In the genomic region with DNA sequence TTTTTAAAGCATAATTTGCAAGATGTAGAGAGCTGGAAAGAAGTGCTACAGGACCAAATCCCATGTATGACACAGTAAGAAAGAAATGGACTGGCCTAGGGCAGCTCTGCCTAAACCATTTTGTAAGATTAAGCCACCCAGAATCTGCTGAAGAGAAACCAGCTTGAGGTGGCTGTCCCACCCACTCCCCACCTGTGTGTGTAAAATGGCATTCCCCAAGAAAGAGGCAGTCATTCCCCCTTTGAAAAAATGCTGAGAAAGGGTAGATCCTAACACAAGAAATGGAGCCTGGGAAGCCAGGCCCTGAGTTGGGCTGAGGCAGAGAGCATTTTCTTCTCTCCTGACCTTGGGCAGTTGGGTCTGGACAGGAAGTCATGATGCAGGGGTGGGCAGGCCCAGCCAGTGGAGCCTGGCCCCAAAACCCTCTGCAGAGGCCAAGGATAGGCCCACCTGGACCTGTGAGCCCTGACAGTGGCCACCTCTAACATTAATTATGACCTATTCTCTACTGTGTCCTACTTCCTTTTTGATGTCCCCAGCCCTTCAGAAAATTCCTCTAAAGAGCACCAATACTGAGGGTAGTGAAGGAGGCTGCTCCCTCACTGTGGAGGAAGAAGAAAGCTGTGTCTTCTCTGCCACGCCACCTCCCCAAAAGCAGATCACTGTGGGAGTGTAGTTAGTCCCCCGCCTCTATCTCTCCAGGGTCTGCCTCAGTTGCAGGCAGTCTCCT, we compare ENCODE assay signal across 18 cellular contexts.
DNase-seq lines count a peak whose midpoint lies in the region; ATAC-seq, FAIRE-seq and TF ChIP-seq lines count a peak whose summit lies in the region.
"Had no signal": no experiment of that assay in that cellular context is flagged by ENCODE, and none has a peak within 500 bp of the region (broad histone marks: within the 10 kb centered on the region; RNA-seq: fewer than 3 reads in every experiment).

No MANE protein-coding gene starts in this region.

- H3K79me2 ChIP-seq in MM.1S (ENCODE audit: low read length) = no peaks in the 10 kb centered on the region

- no peak for TF ChIP-seq CTCF in MM.1S (IDR thresholded peaks at IDR 0.05; ENCODE audit: low read length)
- no peak for TF ChIP-seq CTCF in bronchial epithelial cell (IDR thresholded peaks at IDR 0.05; ENCODE audit: insufficient read depth, low read length, severe bottlenecking)
- no peak for TF ChIP-seq CTCF in prostate gland (IDR thresholded peaks at IDR 0.05)

- H3K9me2 ChIP-seq in MM.1S (replicated peaks; ENCODE audit: insufficient read depth, low read length) = no peaks in the 10 kb centered on the region

- H2BK15ac ChIP-seq in mesenchymal stem cell (ENCODE audit: low read depth, poor library complexity, severe bottlenecking) = no peak overlapping the region

- H3K27me3 ChIP-seq in MM.1S (replicated peaks; ENCODE audit: insufficient read depth, low read length) = no peaks in the 10 kb centered on the region
- no peaks in the 10 kb centered on the region for H3K27me3 ChIP-seq in bronchial epithelial cell (ENCODE audit: control insufficient read depth, insufficient read depth, low read length)
- H3K27me3 ChIP-seq in mesenchymal stem cell (ENCODE audit: control insufficient read depth in 1 of 2, insufficient read depth in 1 of 2, low read length in 2 of 2) = peaks cover 0 to 5% of the 10 kb centered on the region in 2 experiments
- no peaks in the 10 kb centered on the region for H3K27me3 ChIP-seq in prostate gland (replicated peaks; ENCODE audit: insufficient read depth)
- H3K27me3 ChIP-seq: BE2C had no signal

- no peaks in the 10 kb centered on the region for H3K36me3 Mint-ChIP-seq in activated T-helper 1 cell treated with anti-CD3 and anti-CD28 coated beads, Interleukin-12 subunit alpha, Interleukin-12 subunit beta, Interleukin-2, Interleukin-4 antibody, amounts not matched to agents 30 ng/mL and 10 ng/mL and 1 ng/mL, durations not matched to agents 14 hours and 24 hours and 36 hours (ENCODE audit: low read depth)
- H3K36me3 Mint-ChIP-seq: CD4-positive, alpha-beta memory T cell had no signal

- WGBS in mesenchymal stem cell = 93% methylated on average over 2 of the region's 2 CpGs
- 96% methylated on average over 2 of the region's 2 CpGs for WGBS in prostate gland

- H3K4me1 ChIP-seq in MM.1S (ENCODE audit: low read length) (peaks cover 19% of the 10 kb centered on the region), mesenchymal stem cell (ENCODE audit: control insufficient read depth, insufficient read depth, low read depth, low read length) (peaks cover 4% of the 10 kb centered on the region), prostate gland (replicated peaks) (peaks cover 15% of the 10 kb centered on the region)
- H3K4me1 ChIP-seq: A549, BE2C had no signal

- no peak overlapping the region for H2BK5ac ChIP-seq in mesenchymal stem cell (ENCODE audit: low read depth, low read length, poor library complexity, severe bottlenecking)

- no peaks in the 10 kb centered on the region for H3K4me1 Mint-ChIP-seq in activated T-helper 1 cell treated with anti-CD3 and anti-CD28 coated beads, Interleukin-12 subunit alpha, Interleukin-12 subunit beta, Interleukin-2, Interleukin-4 antibody, amounts not matched to agents 30 ng/mL and 10 ng/mL and 1 ng/mL, durations not matched to agents 14 hours and 24 hours and 36 hours (ENCODE audit: low read depth)

- no peaks in the 10 kb centered on the region for H3K9me3 ChIP-seq in MM.1S (replicated peaks; ENCODE audit: insufficient read depth, low read length)
- no peaks in the 10 kb centered on the region for H3K9me3 ChIP-seq in mesenchymal stem cell (ENCODE audit: control insufficient read depth, low read length)
- no peaks in the 10 kb centered on the region for H3K9me3 ChIP-seq in prostate gland
- H3K9me3 ChIP-seq: A549, BE2C had no signal

- H3K14ac ChIP-seq in mesenchymal stem cell (ENCODE audit: low read length in 2 of 2) = no peak overlapping the region

- H4K20me1 ChIP-seq in MM.1S (ENCODE audit: insufficient read depth, low read length) = no peaks in the 10 kb centered on the region

- H2BK120ac ChIP-seq in mesenchymal stem cell (ENCODE audit: low read depth, low read length) = peak overlapping the region; percentile 57

- no peak overlapping the region for H2BK12ac ChIP-seq in mesenchymal stem cell (ENCODE audit: low read length in 2 of 2)

- H2AFZ ChIP-seq in MM.1S (ENCODE audit: low read length) (peak overlapping the region; percentile 4; the same call in 1 of the 2 replicates), mesenchymal stem cell (ENCODE audit: low read depth, low read length) (no peak overlapping the region)
- H2AFZ ChIP-seq: GM23248 had no signal

- H3F3A ChIP-seq in MM.1S (ENCODE audit: insufficient read depth, low read length) = no peaks in the 10 kb centered on the region

- H3K23ac ChIP-seq in mesenchymal stem cell (ENCODE audit: low read length in 2 of 2) = no peak overlapping the region

- peaks cover 20% of the 10 kb centered on the region for H3K27me3 Mint-ChIP-seq in activated T-helper 1 cell treated with anti-CD3 and anti-CD28 coated beads, Interleukin-12 subunit alpha, Interleukin-12 subunit beta, Interleukin-2, Interleukin-4 antibody, amounts not matched to agents 30 ng/mL and 10 ng/mL and 1 ng/mL, durations not matched to agents 14 hours and 24 hours and 36 hours (ENCODE audit: insufficient read depth)

- DNase-seq in MM.1S (no peak), bronchial epithelial cell (ENCODE audit: low read depth) (peak; percentile 4), mesenchymal stem cell (no peak), prostate gland (ENCODE audit: low spot score) (no peak), NCI-H1417 (lab: John Stamatoyannopoulos, UW) (no peak), COLO668 (lab: John Stamatoyannopoulos, UW; ENCODE audit: unreplicated experiment) (no peak)
- no peak for DNase-seq in activated T-helper 1 cell treated with anti-CD3 and anti-CD28 coated beads, Interleukin-12 subunit alpha, Interleukin-12 subunit beta, Interleukin-2, Interleukin-4 antibody, amounts not matched to agents 30 ng/mL and 10 ng/mL and 1 ng/mL, durations not matched to agents 14 hours and 24 hours and 36 hours (ENCODE audit: low spot score)
- DNase-seq: BE2C; CD4-positive, alpha-beta memory T cell; COR-L47; DND-41; GF-D8; GM23248 had no signal

- no peaks in the 10 kb centered on the region for H3K9me3 Mint-ChIP-seq in activated T-helper 1 cell treated with anti-CD3 and anti-CD28 coated beads, Interleukin-12 subunit alpha, Interleukin-12 subunit beta, Interleukin-2, Interleukin-4 antibody, amounts not matched to agents 30 ng/mL and 10 ng/mL and 1 ng/mL, durations not matched to agents 14 hours and 24 hours and 36 hours

- H2AK5ac ChIP-seq in mesenchymal stem cell (ENCODE audit: low read length, severe bottlenecking) = no peak overlapping the region

- intact Hi-C loops in prostate gland (cut with DNase I) = loop anchor here (5.0 to 10.0 kb wide), 4 partner anchors 38 to 586 kb away; no protein-coding TSS in a partner anchor
- intact Hi-C loops in activated T-helper 1 cell treated with anti-CD3 and anti-CD28 coated beads, Interleukin-12 subunit alpha, Interleukin-12 subunit beta, Interleukin-2, Interleukin-4 antibody, amounts not matched to agents 30 ng/mL and 10 ng/mL and 1 ng/mL, durations not matched to agents 14 hours and 24 hours and 36 hours (cut with micrococcal nuclease) = loop anchor here (10.0 kb wide), 1 partner anchor 436 kb away; no protein-coding TSS in a partner anchor

- H4K8ac ChIP-seq in mesenchymal stem cell (ENCODE audit: low read length) = no peak overlapping the region

- no peak for TF ChIP-seq POLR2A in prostate gland (IDR thresholded peaks at IDR 0.05)

- no peak for FAIRE-seq in bronchial epithelial cell (lab: Jason Lieb, UNC)
- FAIRE-seq: A549, H54 had no signal

- H4K91ac ChIP-seq in mesenchymal stem cell (ENCODE audit: low read length) = no peak overlapping the region

- ATAC-seq in GM21737 (IDR thresholded peaks at IDR 0.05; ENCODE audit: unreplicated experiment) = no peak
- ATAC-seq: A549, HCT116 had no signal

- H3K9ac ChIP-seq in MM.1S (ENCODE audit: low read length) (no peak overlapping the region), mesenchymal stem cell (ENCODE audit: low read length) (no peak overlapping the region)
- H3K9ac ChIP-seq: GM23248 had no signal

- no peaks in the 10 kb centered on the region for H3K36me3 ChIP-seq in MM.1S (replicated peaks; ENCODE audit: insufficient read depth, low read length)
- H3K36me3 ChIP-seq in bronchial epithelial cell (ENCODE audit: control insufficient read depth, insufficient read depth, low read length) = no peaks in the 10 kb centered on the region
- no peaks in the 10 kb centered on the region for H3K36me3 ChIP-seq in mesenchymal stem cell (ENCODE audit: control insufficient read depth in 1 of 2, insufficient read depth in 2 of 2, low read depth in 1 of 2, low read length in 2 of 2)
- no peaks in the 10 kb centered on the region for H3K36me3 ChIP-seq in prostate gland
- H3K36me3 ChIP-seq: BE2C had no signal

- H3K4me2 ChIP-seq in MM.1S (ENCODE audit: low read depth, low read length) (no peak overlapping the region), mesenchymal stem cell (ENCODE audit: low read length, poor library complexity, severe bottlenecking) (no peak overlapping the region)
- H3K4me2 ChIP-seq: A549 had no signal

- H3K4me3 ChIP-seq in MM.1S (ENCODE audit: low read length) (no peak overlapping the region), bronchial epithelial cell (ENCODE audit: low read depth, low read length) (no peak overlapping the region), mesenchymal stem cell (ENCODE audit: insufficient read depth in 1 of 2, low read depth in 1 of 2, low read length in 2 of 2) (peak overlapping the region in 1 of 2 experiments; percentile 32), prostate gland (no peak overlapping the region)
- H3K4me3 ChIP-seq: A549, GM23248 had no signal

- no peak overlapping the region for H3K27ac Mint-ChIP-seq in activated T-helper 1 cell treated with anti-CD3 and anti-CD28 coated beads, Interleukin-12 subunit alpha, Interleukin-12 subunit beta, Interleukin-2, Interleukin-4 antibody, amounts not matched to agents 30 ng/mL and 10 ng/mL and 1 ng/mL, durations not matched to agents 14 hours and 24 hours and 36 hours
- H3K27ac Mint-ChIP-seq: CD4-positive, alpha-beta memory T cell had no signal

- H3K27ac ChIP-seq in MM.1S (ENCODE audit: low read length) = no peak overlapping the region
- no peak overlapping the region for H3K27ac ChIP-seq in mesenchymal stem cell (ENCODE audit: low read length, poor library complexity, severe bottlenecking)
- peak overlapping the region; percentile 8 to 48 for H3K27ac ChIP-seq in prostate gland
- H3K27ac ChIP-seq: C4-2B, GM23248 had no signal

- peak overlapping the region; percentile 18 to 19 for H3K18ac ChIP-seq in mesenchymal stem cell (ENCODE audit: low read depth in 1 of 2, low read length in 2 of 2)

- no peak overlapping the region for H3K4me3 Mint-ChIP-seq in activated T-helper 1 cell treated with anti-CD3 and anti-CD28 coated beads, Interleukin-12 subunit alpha, Interleukin-12 subunit beta, Interleukin-2, Interleukin-4 antibody, amounts not matched to agents 30 ng/mL and 10 ng/mL and 1 ng/mL, durations not matched to agents 14 hours and 24 hours and 36 hours
- H3K4me3 Mint-ChIP-seq: CD4-positive, alpha-beta memory T cell had no signal

- no peak overlapping the region for H3K4ac ChIP-seq in mesenchymal stem cell (ENCODE audit: low read depth in 1 of 2, low read length in 2 of 2)

- no peaks in the 10 kb centered on the region for H3K79me1 ChIP-seq in mesenchymal stem cell (replicated peaks; ENCODE audit: low read length, poor library complexity, severe bottlenecking)

Comparison
In these comparisons a context has a peak if more than half of its experiments do, and no peak if none do; other contexts are left out.
1. H3K27ac ChIP-seq: peak in prostate gland (2 of 2); none in MM.1S (single experiment) and mesenchymal stem cell (single experiment).